Comparison of ENCODE assay signal across 37 cellular contexts in the genomic region with DNA sequence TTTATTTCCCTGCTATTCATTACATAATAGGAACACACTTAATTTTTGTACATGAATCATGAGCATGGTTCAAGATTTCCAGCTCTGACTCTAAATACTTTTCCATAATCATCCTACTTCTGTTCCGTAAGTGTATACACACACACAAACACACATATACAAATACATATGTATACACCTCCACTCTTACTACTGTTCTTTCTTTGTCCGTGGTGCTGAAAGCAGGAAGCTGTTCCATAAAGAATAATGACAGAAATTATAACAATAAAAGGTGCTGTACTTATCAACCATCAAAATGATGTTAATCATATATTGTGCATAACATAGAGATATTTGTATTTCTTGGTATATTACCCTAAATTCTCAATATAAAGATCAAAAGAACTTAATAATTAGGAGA.
"Had no signal": no experiment of that assay in that cellular context is flagged by ENCODE, and none has a peak within 500 bp of the region (broad histone marks: within the 10 kb centered on the region; RNA-seq: fewer than 3 reads in every experiment).

No MANE protein-coding gene starts in this region.

- H3K27ac Mint-ChIP-seq: activated naive CD4-positive, alpha-beta T cell treated with anti-CD3 and anti-CD28 coated beads for 36 hours; activated naive CD4-positive, alpha-beta T cell treated with anti-CD3 and anti-CD28 coated beads, Interleukin-2, amount 10 ng/mL, durations not matched to agents 7 days and 5 days; activated naive CD4-positive, alpha-beta T cell treated with anti-CD3 and anti-CD28 coated beads, Interleukin-2, amount 50 U/mL, for 24 hours; activated naive CD4-positive, alpha-beta T cell treated with anti-CD3 and anti-CD28 coated beads, Interleukin-2, amount 50 U/mL, for 72 hours; activated naive CD8-positive, alpha-beta T cell; activated naive CD8-positive, alpha-beta T cell treated with anti-CD3 and anti-CD28 coated beads for 36 hours; activated naive CD8-positive, alpha-beta T cell treated with anti-CD3 and anti-CD28 coated beads, Interleukin-2, amount 10 ng/mL, durations not matched to agents 7 days and 5 days; activated naive CD8-positive, alpha-beta T cell treated with anti-CD3 and anti-CD28 coated beads, Interleukin-2, amount 50 U/mL, for 24 hours; activated T-cell treated with anti-CD3 and anti-CD28 coated beads, Interleukin-2, amount 50 U/mL, for 24 hours; activated T-cell treated with anti-CD3 and anti-CD28 coated beads, Interleukin-2, amount 50 U/mL, for 72 hours; activated T-helper 1 cell treated with anti-CD3 and anti-CD28 coated beads, Interleukin-12 subunit alpha, Interleukin-12 subunit beta, Interleukin-2, Interleukin-4 antibody, amounts not matched to agents 30 ng/mL and 10 ng/mL and 1 ng/mL, durations not matched to agents 14 hours and 24 hours and 36 hours; activated T-helper 17 cell treated with anti-CD3 and anti-CD28 coated beads, Interleukin-2, amount 50 U/mL, for 72 hours; activated T-helper 2 cell treated with anti-CD3 and anti-CD28 coated beads, Interferon-gamma antibody, Interleukin-2, Interleukin-4, amounts not matched to agents 10 μg/mL and 5 μg/mL and 100 μg/mL, durations not matched to agents 14 hours and 24 hours and 36 hours; brain had no signal

- H3K36me3 Mint-ChIP-seq: activated naive CD4-positive, alpha-beta T cell treated with anti-CD3 and anti-CD28 coated beads, Interleukin-2, amount 10 ng/mL, durations not matched to agents 7 days and 5 days; activated naive CD4-positive, alpha-beta T cell treated with anti-CD3 and anti-CD28 coated beads, Interleukin-2, amount 50 U/mL, for 24 hours; activated naive CD4-positive, alpha-beta T cell treated with anti-CD3 and anti-CD28 coated beads, Interleukin-2, amount 50 U/mL, for 72 hours; activated naive CD8-positive, alpha-beta T cell; activated naive CD8-positive, alpha-beta T cell treated with anti-CD3 and anti-CD28 coated beads for 36 hours; activated naive CD8-positive, alpha-beta T cell treated with anti-CD3 and anti-CD28 coated beads, Interleukin-2, amount 10 ng/mL, durations not matched to agents 7 days and 5 days; brain had no signal

- DNase-seq: activated effector memory CD4-positive, alpha-beta T cell treated with anti-CD3 and anti-CD28 coated beads, Interleukin-2, amount 50 U/mL, for 16 hours; activated effector memory CD4-positive, alpha-beta T cell treated with Interleukin-2 at 50 U/mL for 16 hours; activated gamma-delta T cell; activated gamma-delta T cell treated with Interleukin-2 at 50 U/mL for 16 hours; activated naive CD4-positive, alpha-beta T cell; activated naive CD4-positive, alpha-beta T cell treated with anti-CD3 and anti-CD28 coated beads for 36 hours; activated naive CD4-positive, alpha-beta T cell treated with anti-CD3 and anti-CD28 coated beads, Interleukin-2, amount 10 ng/mL, durations not matched to agents 7 days and 5 days; activated naive CD4-positive, alpha-beta T cell treated with anti-CD3 and anti-CD28 coated beads, Interleukin-2, amount 50 U/mL, for 16 hours; activated naive CD4-positive, alpha-beta T cell treated with Interleukin-2 at 50 U/mL for 16 hours; activated naive CD8-positive, alpha-beta T cell treated with anti-CD3 and anti-CD28 coated beads for 36 hours; activated naive CD8-positive, alpha-beta T cell treated with anti-CD3 and anti-CD28 coated beads, Interleukin-2, amount 10 ng/mL, durations not matched to agents 7 days and 5 days; activated naive CD8-positive, alpha-beta T cell treated with anti-CD3 and anti-CD28 coated beads, Interleukin-2, amount 50 U/mL, for 24 hours; activated T-cell treated with anti-CD3 and anti-CD28 coated beads, Interleukin-2, amount 50 U/mL, for 24 hours; activated T-cell treated with anti-CD3 and anti-CD28 coated beads, Interleukin-2, amount 50 U/mL, for 4 hours; activated T-cell treated with anti-CD3 and anti-CD28 coated beads, Interleukin-2, amount 50 U/mL, for 48 hours; activated T-cell treated with anti-CD3 and anti-CD28 coated beads, Interleukin-2, amount 50 U/mL, for 72 hours; adrenal gland; amniotic stem cell; amygdala; anterior cingulate cortex; aorta; body of pancreas; brain microvascular endothelial cell; caudate nucleus; central memory CD4-positive, alpha-beta T cell; cerebellar nuclear complex had no signal

- H3K27me3 ChIP-seq: adrenal gland, ascending aorta, body of pancreas, brain microvascular endothelial cell, breast epithelium, cardiac muscle cell had no signal

- H3K4me1 ChIP-seq: ascending aorta, body of pancreas, breast epithelium had no signal

- H3K27ac ChIP-seq: ascending aorta, body of pancreas, brain microvascular endothelial cell, breast epithelium, cardiac muscle cell had no signal

- H3K4me1 Mint-ChIP-seq: activated naive CD4-positive, alpha-beta T cell treated with anti-CD3 and anti-CD28 coated beads, Interleukin-2, amount 10 ng/mL, durations not matched to agents 7 days and 5 days; activated naive CD4-positive, alpha-beta T cell treated with anti-CD3 and anti-CD28 coated beads, Interleukin-2, amount 50 U/mL, for 24 hours; activated naive CD8-positive, alpha-beta T cell treated with anti-CD3 and anti-CD28 coated beads for 36 hours; activated naive CD8-positive, alpha-beta T cell treated with anti-CD3 and anti-CD28 coated beads, Interleukin-2, amount 10 ng/mL, durations not matched to agents 7 days and 5 days; activated naive CD8-positive, alpha-beta T cell treated with anti-CD3 and anti-CD28 coated beads, Interleukin-2, amount 50 U/mL, for 24 hours; activated T-helper 17 cell treated with anti-CD3 and anti-CD28 coated beads, Interleukin-2, amount 50 U/mL, for 72 hours; central memory CD8-positive, alpha-beta T cell had no signal

- H3K4me3 Mint-ChIP-seq: activated naive CD4-positive, alpha-beta T cell treated with anti-CD3 and anti-CD28 coated beads for 36 hours; activated naive CD4-positive, alpha-beta T cell treated with anti-CD3 and anti-CD28 coated beads, Interleukin-2, amount 10 ng/mL, durations not matched to agents 7 days and 5 days; activated naive CD4-positive, alpha-beta T cell treated with anti-CD3 and anti-CD28 coated beads, Interleukin-2, amount 50 U/mL, for 24 hours; activated naive CD8-positive, alpha-beta T cell; activated naive CD8-positive, alpha-beta T cell treated with anti-CD3 and anti-CD28 coated beads for 36 hours; activated naive CD8-positive, alpha-beta T cell treated with anti-CD3 and anti-CD28 coated beads, Interleukin-2, amount 10 ng/mL, durations not matched to agents 7 days and 5 days; activated naive CD8-positive, alpha-beta T cell treated with anti-CD3 and anti-CD28 coated beads, Interleukin-2, amount 50 U/mL, for 24 hours; activated T-cell treated with anti-CD3 and anti-CD28 coated beads, Interleukin-2, amount 50 U/mL, for 24 hours; activated T-cell treated with anti-CD3 and anti-CD28 coated beads, Interleukin-2, amount 50 U/mL, for 4 hours; activated T-cell treated with anti-CD3 and anti-CD28 coated beads, Interleukin-2, amount 50 U/mL, for 72 hours; activated T-helper 1 cell treated with anti-CD3 and anti-CD28 coated beads, Interleukin-12 subunit alpha, Interleukin-12 subunit beta, Interleukin-2, Interleukin-4 antibody, amounts not matched to agents 30 ng/mL and 10 ng/mL and 1 ng/mL, durations not matched to agents 14 hours and 24 hours and 36 hours; activated T-helper 17 cell treated with anti-CD3 and anti-CD28 coated beads, Interleukin-2, amount 50 U/mL, for 72 hours; brain; central memory CD8-positive, alpha-beta T cell had no signal

- H3K4me3 ChIP-seq: adrenal gland, ascending aorta, body of pancreas, breast epithelium, cardiac muscle cell had no signal

- H3K9me3 Mint-ChIP-seq: activated T-cell treated with anti-CD3 and anti-CD28 coated beads, Interleukin-2, amount 50 U/mL, for 4 hours; activated T-helper 1 cell treated with anti-CD3 and anti-CD28 coated beads, Interleukin-12 subunit alpha, Interleukin-12 subunit beta, Interleukin-2, Interleukin-4 antibody, amounts not matched to agents 30 ng/mL and 10 ng/mL and 1 ng/mL, durations not matched to agents 14 hours and 24 hours and 36 hours; brain had no signal

- ATAC-seq: activated naive CD4-positive, alpha-beta T cell treated with anti-CD3 and anti-CD28 coated beads, Interleukin-2, amount 50 U/mL, for 72 hours; activated naive CD8-positive, alpha-beta T cell treated with anti-CD3 and anti-CD28 coated beads, Interleukin-2, amount 50 U/mL, for 24 hours; activated T-cell treated with anti-CD3 and anti-CD28 coated beads, Interleukin-2, amount 50 U/mL, for 4 hours; activated T-cell treated with anti-CD3 and anti-CD28 coated beads, Interleukin-2, amount 50 U/mL, for 72 hours; activated T-helper 17 cell treated with anti-CD3 and anti-CD28 coated beads, Interleukin-2, amount 50 U/mL, for 72 hours; body of pancreas had no signal

- H3K27me3 Mint-ChIP-seq: activated naive CD4-positive, alpha-beta T cell treated with anti-CD3 and anti-CD28 coated beads, Interleukin-2, amount 10 ng/mL, durations not matched to agents 7 days and 5 days; activated naive CD4-positive, alpha-beta T cell treated with anti-CD3 and anti-CD28 coated beads, Interleukin-2, amount 50 U/mL, for 24 hours; activated naive CD8-positive, alpha-beta T cell; activated naive CD8-positive, alpha-beta T cell treated with anti-CD3 and anti-CD28 coated beads for 36 hours; activated naive CD8-positive, alpha-beta T cell treated with anti-CD3 and anti-CD28 coated beads, Interleukin-2, amount 10 ng/mL, durations not matched to agents 7 days and 5 days; activated naive CD8-positive, alpha-beta T cell treated with anti-CD3 and anti-CD28 coated beads, Interleukin-2, amount 50 U/mL, for 24 hours; activated T-cell treated with anti-CD3 and anti-CD28 coated beads, Interleukin-2, amount 50 U/mL, for 24 hours; activated T-helper 17 cell treated with anti-CD3 and anti-CD28 coated beads, Interleukin-2, amount 50 U/mL, for 72 hours; central memory CD8-positive, alpha-beta T cell had no signal

- H3K36me3 ChIP-seq: adrenal gland, ascending aorta, brain microvascular endothelial cell, breast epithelium, cardiac muscle cell had no signal
